Comparison of ENCODE assay signal across 18 cellular contexts in the genomic region with DNA sequence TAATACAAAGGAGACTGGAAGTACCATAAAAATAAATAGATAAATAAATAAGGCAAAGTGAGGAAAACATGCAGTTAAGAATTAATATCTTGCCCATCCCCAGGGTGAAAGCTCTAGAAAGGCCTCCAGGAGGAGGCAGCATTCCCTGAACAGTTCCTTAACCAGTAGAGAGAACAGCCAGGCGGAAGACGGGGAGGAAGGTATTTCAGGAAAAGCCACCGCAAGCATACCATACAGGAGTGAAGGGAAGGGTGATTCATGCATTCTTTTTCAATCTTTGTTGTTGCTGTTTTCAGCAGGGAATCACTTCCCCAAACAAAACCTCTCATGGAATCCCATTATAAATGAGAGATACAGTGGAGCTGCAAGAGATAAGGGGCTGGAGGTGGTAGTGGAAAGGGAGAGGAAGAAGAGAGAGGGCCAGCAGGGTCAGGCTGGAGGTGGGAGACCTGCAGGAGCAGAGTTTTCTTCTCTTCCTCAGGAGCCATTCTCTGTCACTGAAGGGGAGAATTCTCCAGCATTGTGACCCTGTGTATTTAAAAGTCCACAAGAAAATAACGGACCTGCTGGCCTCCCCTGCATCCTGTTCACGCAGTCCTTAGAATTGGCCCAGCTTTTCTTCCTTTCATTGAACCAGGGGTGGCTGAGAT.
DNase-seq lines count a peak whose midpoint lies in the region; ATAC-seq, FAIRE-seq and TF ChIP-seq lines count a peak whose summit lies in the region.
"Had no signal": no experiment of that assay in that cellular context is flagged by ENCODE, and none has a peak within 500 bp of the region (broad histone marks: within the 10 kb centered on the region; RNA-seq: fewer than 3 reads in every experiment).

No MANE protein-coding gene starts in this region.

- no peaks in the 10 kb centered on the region for H3K27me3 ChIP-seq in HUES64 (ENCODE audit: insufficient read depth, low read length)
- H3K27me3 ChIP-seq: ascending aorta had no signal

- H3K9ac ChIP-seq in HUES64 (ENCODE audit: low read depth, low read length): no peak overlapping the region

- H3K4me3 ChIP-seq in HUES64 (ENCODE audit: low read length) (no peak overlapping the region), astrocyte of the spinal cord (ENCODE audit: low read depth, low read length) (no peak overlapping the region)
- H3K4me3 ChIP-seq: ascending aorta, PC-9, thoracic aorta had no signal

- peaks cover 27% of the 10 kb centered on the region for H3K4me1 ChIP-seq in HUES64 (ENCODE audit: insufficient read depth, low read length)
- H3K4me1 ChIP-seq: ascending aorta had no signal

- ATAC-seq in activated naive CD4-positive, alpha-beta T cell treated with anti-CD3 and anti-CD28 coated beads, Interleukin-2, amount 50 U/mL, for 72 hours: no peak
- ATAC-seq in HG03571 (IDR thresholded peaks at IDR 0.05; ENCODE audit: unreplicated experiment): no peak
- ATAC-seq: sciatic nerve had no signal

- H3K9me3 ChIP-seq in HUES64 (ENCODE audit: insufficient read depth, low read depth, low read length): no peaks in the 10 kb centered on the region
- H3K9me3 ChIP-seq: ascending aorta, thoracic aorta had no signal

- no peaks in the 10 kb centered on the region for H3K36me3 ChIP-seq in HUES64 (ENCODE audit: insufficient read depth, low read length)
- H3K36me3 ChIP-seq: ascending aorta, thoracic aorta had no signal

- in situ Hi-C loops in astrocyte of the spinal cord (cut with HindIII; ENCODE audit: low sequenced_read_pairs): no loop called here

- peak overlapping the region; percentile 44; the same call in 1 of the 2 replicates for H3K27ac ChIP-seq in HUES64 (ENCODE audit: low read depth, low read length)
- H3K27ac ChIP-seq: ascending aorta, PC-9, thoracic aorta, VCaP had no signal

- no peak for FAIRE-seq in GM12891 (lab: Jason Lieb, UNC)

- DNase-seq in astrocyte of the spinal cord (ENCODE audit: low read depth, low spot score): peak; percentile 41
- peak; percentile 30 for DNase-seq in iris pigment epithelial cell (ENCODE audit: low read depth)
- DNase-seq in activated CD4-positive, alpha-beta T cell treated with anti-CD3 and anti-CD28 coated beads, Interleukin-2, amount 50 U/mL, for 1 hour: no peak
- no peak for DNase-seq in GM12891 (ENCODE audit: insufficient read length, low spot score)
- no peak for DNase-seq in activated naive CD4-positive, alpha-beta T cell treated with anti-CD3 and anti-CD28 coated beads, Interleukin-2, amount 50 U/mL, for 72 hours (ENCODE audit: low spot score in 2 of 2)
- DNase-seq: activated gamma-delta T cell treated with Interleukin-2 at 50 U/mL for 16 hours; mammary epithelial cell; nucleus accumbens; PC-9; stimulated activated CD4-positive, alpha-beta T cell treated with anti-CD3 and anti-CD28 coated beads, Interleukin-4, amount 100 ng/mL, for 1 hour; stimulated activated CD8-positive, alpha-beta memory T cell treated with anti-CD3 and anti-CD28 coated beads, Interleukin-4, amount 100 ng/mL, for 48 hours had no signal

- H3K27ac Mint-ChIP-seq in activated naive CD4-positive, alpha-beta T cell treated with anti-CD3 and anti-CD28 coated beads, Interleukin-2, amount 50 U/mL, for 72 hours: no peak overlapping the region
- H3K27ac Mint-ChIP-seq: IgD-negative memory B cell had no signal

- peaks cover 0 to 6% of the 10 kb centered on the region in 2 donors for H3K9me3 Mint-ChIP-seq in activated naive CD4-positive, alpha-beta T cell treated with anti-CD3 and anti-CD28 coated beads, Interleukin-2, amount 50 U/mL, for 72 hours

- peak; percentile 13 for TF ChIP-seq CTCF in astrocyte of the spinal cord (IDR thresholded peaks at IDR 0.05; ENCODE audit: low read depth, low read length)

- no peaks in the 10 kb centered on the region for H3K36me3 Mint-ChIP-seq in activated naive CD4-positive, alpha-beta T cell treated with anti-CD3 and anti-CD28 coated beads, Interleukin-2, amount 50 U/mL, for 72 hours
- H3K36me3 Mint-ChIP-seq: IgD-negative memory B cell had no signal

- WGBS in HUES64: 57% methylated on average over 4 of the region's 5 CpGs

- TF ChIP-seq POLR2A in GM12891 (IDR thresholded peaks at IDR 0.05; ENCODE audit: low read depth, low read length): no peak

TF ChIP-seq in GM12891, 5 proteins besides CTCF, POLR2A, EP300 and RAD21:
- TF ChIP-seq POLR2AphosphoS5 (IDR thresholded peaks at IDR 0.05; ENCODE audit: low read depth, low read length) (no peak), SPI1 (IDR thresholded peaks at IDR 0.05; ENCODE audit: low read depth, low read length) (no peak), POU2F2 (IDR thresholded peaks at IDR 0.05; ENCODE audit: low read depth, low read length) (no peak), PAX5 (IDR thresholded peaks at IDR 0.05; ENCODE audit: insufficient read depth, low read length, severe bottlenecking) (no peak), TAF1 (IDR thresholded peaks at IDR 0.05; ENCODE audit: low read depth, low read length) (no peak)

Comparison
In these comparisons a context has a peak if more than half of its experiments do, and no peak if none do; other contexts are left out.
1. DNase-seq: peak in astrocyte of the spinal cord (single experiment) and iris pigment epithelial cell (single experiment); none in activated CD4-positive, alpha-beta T cell treated with anti-CD3 and anti-CD28 coated beads, Interleukin-2, amount 50 U/mL, for 1 hour (single experiment), GM12891 (single experiment) and activated naive CD4-positive, alpha-beta T cell treated with anti-CD3 and anti-CD28 coated beads, Interleukin-2, amount 50 U/mL, for 72 hours (0 of 2).